21 cellular contexts compared by ENCODE assay signal in the genomic region with DNA sequence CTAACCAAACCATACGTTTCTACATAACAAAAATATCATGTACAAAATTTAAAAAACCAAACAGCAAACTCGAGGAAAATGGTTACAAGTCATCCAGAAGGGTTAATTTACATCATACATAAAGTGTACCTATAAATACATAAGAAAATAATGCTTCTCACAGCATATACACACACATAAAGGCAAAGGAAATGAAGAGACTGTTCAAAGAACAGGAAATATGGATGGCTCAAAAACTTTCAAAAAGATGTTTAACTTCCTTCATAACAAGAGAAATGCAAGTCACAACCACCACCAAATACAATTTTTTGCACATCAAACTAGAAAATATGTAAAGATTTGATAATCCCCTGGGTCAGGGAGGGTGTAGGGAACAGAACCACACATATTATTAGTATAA.
"Had no signal": no experiment of that assay in that cellular context is flagged by ENCODE, and none has a peak within 500 bp of the region (broad histone marks: within the 10 kb centered on the region; RNA-seq: fewer than 3 reads in every experiment).

No MANE protein-coding gene starts in this region.

- H3K9ac ChIP-seq: neural progenitor cell, parathyroid adenoma had no signal

- H3K27ac Mint-ChIP-seq: memory B cell, nephron, neural progenitor cell, progenitor cell of endocrine pancreas had no signal

- H3K4me3 ChIP-seq: dorsolateral prefrontal cortex, lung, neural progenitor cell, smooth muscle cell, thoracic aorta, tibial nerve, upper lobe of left lung had no signal

- H3K9me3 Mint-ChIP-seq: memory B cell had no signal

- H3K27ac ChIP-seq: dorsolateral prefrontal cortex, neural progenitor cell, parathyroid adenoma, thoracic aorta, tibial nerve, upper lobe of left lung had no signal

- ATAC-seq: left lobe of liver, sciatic nerve had no signal

- H2AFZ ChIP-seq: neural progenitor cell, parathyroid adenoma had no signal

- H3K36me3 ChIP-seq: neural progenitor cell, thoracic aorta, tibial nerve, upper lobe of left lung had no signal

- H3K4me2 ChIP-seq: neural progenitor cell, smooth muscle cell had no signal

- H3K9me3 ChIP-seq: thoracic aorta, tibial nerve, upper lobe of left lung had no signal

- DNase-seq: dorsolateral prefrontal cortex; effector CD4-positive, alpha-beta T cell; head of caudate nucleus; kidney; stimulated activated CD4-positive, alpha-beta T cell treated with anti-CD3 and anti-CD28 coated beads, Interleukin-12 subunit alpha, Interleukin-12 subunit beta, amount 100 ng/mL, for 4 hours; stimulated activated CD4-positive, alpha-beta T cell treated with anti-CD3 and anti-CD28 coated beads, Interleukin-1b, Interleukin-23, amount 100 ng/mL, for 48 hours; stimulated activated CD4-positive, alpha-beta T cell treated with anti-CD3 and anti-CD28 coated beads, Interleukin-4, amount 100 ng/mL, for 1 hour; stimulated activated CD8-positive, alpha-beta memory T cell treated with anti-CD3 and anti-CD28 coated beads, Interleukin-4, amount 100 ng/mL, for 48 hours; substantia nigra; upper lobe of left lung had no signal

- H3K36me3 Mint-ChIP-seq: memory B cell had no signal

- H3K27me3 ChIP-seq: dorsolateral prefrontal cortex, upper lobe of left lung had no signal

- H3K27me3 Mint-ChIP-seq: progenitor cell of endocrine pancreas had no signal

- H3K4me3 Mint-ChIP-seq: memory B cell, nephron had no signal
